8 cellular contexts compared by ENCODE assay signal in the genomic region with DNA sequence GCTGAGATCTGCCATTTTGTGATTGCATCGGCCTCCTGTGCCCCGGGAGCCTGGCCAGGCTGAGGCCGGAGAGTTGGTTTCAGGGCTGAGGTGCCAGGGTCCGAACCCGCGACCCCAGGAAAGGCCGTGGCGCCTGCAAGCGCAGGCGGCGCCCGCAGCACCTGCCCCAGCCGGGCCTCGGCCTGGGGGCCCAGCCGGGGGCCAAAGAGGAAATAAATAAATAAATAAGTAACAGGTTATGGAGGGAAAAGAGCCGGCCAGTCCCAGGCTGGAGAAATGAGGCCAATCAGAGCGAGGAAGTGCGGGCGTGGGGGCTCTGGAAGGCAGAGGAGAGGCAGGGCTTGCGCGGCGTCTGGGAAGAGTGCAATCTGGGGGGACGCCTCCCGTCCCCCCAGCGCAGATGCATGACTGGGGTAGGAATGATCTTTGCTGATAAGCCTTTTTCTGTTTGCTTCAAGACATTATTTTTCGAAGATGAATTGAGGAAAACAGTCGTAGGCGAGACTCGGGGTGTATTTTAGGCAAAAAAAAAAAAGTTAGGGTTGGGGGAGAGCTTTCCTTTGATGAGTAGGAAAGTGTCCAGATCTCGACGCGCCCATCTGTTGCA.
DNase-seq lines count a peak whose midpoint lies in the region; ATAC-seq, FAIRE-seq and TF ChIP-seq lines count a peak whose summit lies in the region.

No MANE protein-coding gene starts in this region.

- no peak overlapping the region for H2BK5ac ChIP-seq in H1 (ENCODE audit: low read depth, low read length)

- no peak overlapping the region for H3K14ac ChIP-seq in H1 (ENCODE audit: insufficient read length)

- H3K23me2 ChIP-seq in H1 (ENCODE audit: low read depth, low read length) = peaks cover 23% of the 10 kb centered on the region

- no peak for TF ChIP-seq CTCF in AG10803 (conservative IDR thresholded peaks at IDR 0.05; ENCODE audit: low read length)
- TF ChIP-seq CTCF in H1 (IDR thresholded peaks at IDR 0.05; ENCODE audit: control extremely low read depth in 1 of 3, insufficient read depth in 1 of 3, low read depth in 1 of 3, low read length in 3 of 3) = no peak
- TF ChIP-seq CTCF in nephron progenitor cell (IDR thresholded peaks at IDR 0.05) = no peak

- H3K36me3 ChIP-seq in MG63 (no peaks in the 10 kb centered on the region), H1 (ENCODE audit: control insufficient read depth in 2 of 4, insufficient read depth in 4 of 4, low read length in 3 of 4) (no peaks in the 10 kb centered on the region)

- H2BK15ac ChIP-seq in H1 (ENCODE audit: low read length) = no peak overlapping the region

- H3K18ac ChIP-seq in H1 (ENCODE audit: extremely low read depth, low read length) = no peak overlapping the region

- no peaks in the 10 kb centered on the region for H3K79me2 ChIP-seq in H1 (ENCODE audit: control insufficient read depth in 1 of 2, insufficient read depth in 2 of 2, low read length in 2 of 2)

- no peak overlapping the region for H3K27ac Mint-ChIP-seq in nephron progenitor cell

- no peak overlapping the region for H2AK5ac ChIP-seq in H1 (ENCODE audit: low read depth, low read length)

- H2AFZ ChIP-seq in H1 (ENCODE audit: low read length) = no peak overlapping the region

- peak overlapping the region; percentile 74 for H3K4me3 ChIP-seq in AG10803 (ENCODE audit: low read length)
- peak overlapping the region; percentile 50 for H3K4me3 ChIP-seq in MG63
- H3K4me3 ChIP-seq in H1 (ENCODE audit: extremely low read depth in 1 of 4, insufficient read depth in 2 of 4, low read depth in 3 of 4, low read length in 4 of 4) = peak overlapping the region; percentile 20 to 77 (median 36); a peak in 7 of 8 replicates

- H3K27me3 Mint-ChIP-seq in nephron progenitor cell (ENCODE audit: low read depth, poor library complexity) = peaks cover 93% of the 10 kb centered on the region

- H3K9me3 ChIP-seq in MG63 (no peaks in the 10 kb centered on the region), H1 (ENCODE audit: insufficient read depth in 2 of 2, low read depth in 1 of 2, low read length in 1 of 2) (no peaks in the 10 kb centered on the region)

- H3K9ac ChIP-seq in H1 (replicated peaks in 1 of 4; ENCODE audit: extremely low read depth in 1 of 4, low read depth in 3 of 4, low read length in 3 of 4) = no peak overlapping the region

- H4K20me1 ChIP-seq in H1 (replicated peaks in 1 of 2; ENCODE audit: control insufficient read depth in 1 of 2, insufficient read depth in 2 of 2, low read length in 2 of 2) = peaks cover 0 to 2% of the 10 kb centered on the region in 2 experiments

- H2BK12ac ChIP-seq in H1 (ENCODE audit: low read depth, low read length) = no peak overlapping the region

- FAIRE-seq in H1 (lab: Jason Lieb, UNC) = no peak

- no peak overlapping the region for H2BK20ac ChIP-seq in H1 (ENCODE audit: low read length)

- no peaks in the 10 kb centered on the region for H3K36me3 Mint-ChIP-seq in nephron progenitor cell (ENCODE audit: low read depth)

- H3K27ac ChIP-seq in H1 (ENCODE audit: low read depth, low read length) = no peak overlapping the region

- no peak overlapping the region for H4K8ac ChIP-seq in H1 (ENCODE audit: extremely low read depth, insufficient read depth, low read length)

- WGBS in H1 (ENCODE audit: extremely low coverage in 1 of 2, insufficient coverage in 1 of 2, insufficient read length in 1 of 2, insufficient replicate concordance in 2 of 2, low coverage in 1 of 2, low lambda C conversion rate in 2 of 2, missing lambda C conversion rate in 1 of 2), 2 experiments = 3% methylated on average over 30 of the region's 32 CpGs; no CpG with 5 or more reads in 1 of the 2 experiments

- CTCF ChIA-PET in H1 (lab: Charles Lee; ENCODE audit: partially characterized antibody) = interaction anchor here (1.2 kb wide), 1 partner anchor 141 kb away, joined by 3 read pairs; no protein-coding TSS in a partner anchor

- peak overlapping the region; percentile 83 for H3K4me3 Mint-ChIP-seq in nephron progenitor cell

- DNase-seq in AG10803 (ENCODE audit: low read depth) (peak; percentile 43), MG63 (no peak), H1 (ENCODE audit: low read depth in 1 of 2, low spot score in 2 of 2) (peak in 1 of 2 experiments; percentile 59), nephron progenitor cell (peak; percentile 42)
- no peak for DNase-seq in stimulated activated CD4-positive, alpha-beta T cell treated with anti-CD3 and anti-CD28 coated beads, Interleukin-15, amount 100 ng/mL, for 24 hours
- DNase-seq in stimulated activated CD8-positive, alpha-beta memory T cell treated with anti-CD3 and anti-CD28 coated beads, Interleukin-4, amount 100 ng/mL, for 48 hours = no peak
- DNase-seq in activated CD4-positive, CD25-positive, alpha-beta regulatory T cell (lab: John Stamatoyannopoulos, UW) = no peak

- no peak overlapping the region for H4K91ac ChIP-seq in H1 (replicated peaks; ENCODE audit: insufficient read length, low read length)

- H3K4ac ChIP-seq in H1 (replicated peaks; ENCODE audit: insufficient read length, low read depth, low read length) = no peak overlapping the region

- H3K27me3 ChIP-seq in MG63 (peaks cover 46% of the 10 kb centered on the region), H1 (replicated peaks in 1 of 4; ENCODE audit: control insufficient read depth in 3 of 4, extremely low read depth in 1 of 4, insufficient read depth in 3 of 4, low read length in 3 of 4) (peaks cover 28 to 90% (median 85%) of the 10 kb centered on the region in 4 experiments)

- no peak overlapping the region for H3K56ac ChIP-seq in H1 (replicated peaks; ENCODE audit: insufficient read length, low read depth, low read length)

- H2BK120ac ChIP-seq in H1 (replicated peaks; ENCODE audit: low read depth, low read length) = no peak overlapping the region

- TF ChIP-seq EP300 in H1 (IDR thresholded peaks at IDR 0.05; ENCODE audit: borderline replicate concordance in 1 of 2, low read depth in 2 of 2, low read length in 2 of 2) = no peak

- POLR2A ChIA-PET in H1 (lab: Charles Lee; ENCODE audit: partially characterized antibody) = no interaction called here

- H3K79me1 ChIP-seq in H1 (ENCODE audit: low read depth, low read length) = no peaks in the 10 kb centered on the region

- TF ChIP-seq RAD21 in H1 (IDR thresholded peaks at IDR 0.05 in 1 of 2, conservative IDR thresholded peaks at IDR 0.05 in 1 of 2; ENCODE audit: low read depth in 2 of 2, low read length in 2 of 2) = no peak

- TF ChIP-seq POLR2A in H1 (IDR thresholded peaks at IDR 0.05; ENCODE audit: control extremely low read depth in 1 of 2, low read depth in 2 of 2, low read length in 2 of 2) = no peak

- H4K5ac ChIP-seq in H1 (ENCODE audit: insufficient read length, low read depth, low read length) = no peak overlapping the region

- H3K4me1 ChIP-seq in H1 (replicated peaks in 1 of 4; ENCODE audit: control insufficient read depth in 3 of 4, insufficient read depth in 4 of 4, low read length in 3 of 4) = peaks cover 0 to 21% (median 10%) of the 10 kb centered on the region in 4 experiments

- no peak for ATAC-seq in HG02763 (IDR thresholded peaks at IDR 0.05; ENCODE audit: unreplicated experiment)

- H3K4me1 Mint-ChIP-seq in nephron progenitor cell = peaks cover 57% of the 10 kb centered on the region

- H3K4me2 ChIP-seq in H1 (ENCODE audit: insufficient read depth in 1 of 2, low read depth in 2 of 2, low read length in 2 of 2) = peak overlapping the region; percentile 80 to 99

- no peaks in the 10 kb centered on the region for H3K9me3 Mint-ChIP-seq in nephron progenitor cell

- H3K23ac ChIP-seq in H1 (ENCODE audit: insufficient read length) = no peak overlapping the region

TF ChIP-seq in H1, 55 proteins besides CTCF, POLR2A, EP300 and RAD21 (continues in another document):
- TF ChIP-seq, protein P1, sequence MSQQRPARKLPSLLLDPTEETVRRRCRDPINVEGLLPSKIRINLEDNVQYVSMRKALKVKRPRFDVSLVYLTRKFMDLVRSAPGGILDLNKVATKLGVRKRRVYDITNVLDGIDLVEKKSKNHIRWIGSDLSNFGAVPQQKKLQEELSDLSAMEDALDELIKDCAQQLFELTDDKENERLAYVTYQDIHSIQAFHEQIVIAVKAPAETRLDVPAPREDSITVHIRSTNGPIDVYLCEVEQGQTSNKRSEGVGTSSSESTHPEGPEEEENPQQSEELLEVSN (IDR thresholded peaks at IDR 0.05) = peak; percentile 59; the same call in 1 of the 2 replicates
- TF ChIP-seq MAFK (IDR thresholded peaks at IDR 0.05; ENCODE audit: low read depth, low read length) = no peak
- TF ChIP-seq SUZ12 (IDR thresholded peaks at IDR 0.05; ENCODE audit: low read length) = peak; percentile 70
- no peak for TF ChIP-seq PHF8 (conservative IDR thresholded peaks at IDR 0.05; ENCODE audit: low read depth, low read length)
- peak; percentile 2 for TF ChIP-seq KDM4A (IDR thresholded peaks at IDR 0.05; ENCODE audit: low read depth, low read length, severe bottlenecking)
- no peak for TF ChIP-seq TCF12 (IDR thresholded peaks at IDR 0.05; ENCODE audit: low read depth, low read length)
- no peak for TF ChIP-seq TAF7 (optimal IDR thresholded peaks at IDR 0.05; ENCODE audit: borderline replicate concordance, low read depth, low read length)
- no peak for TF ChIP-seq NANOG (IDR thresholded peaks at IDR 0.05; ENCODE audit: insufficient read depth, low read depth, low read length, poor library complexity, severe bottlenecking)
- TF ChIP-seq EZH2 (IDR thresholded peaks at IDR 0.05; ENCODE audit: low read depth, low read length, severe bottlenecking) = peak; percentile 79
- no peak for TF ChIP-seq JUN (IDR thresholded peaks at IDR 0.05; ENCODE audit: low read depth, low read length)
- TF ChIP-seq CBX8 (IDR thresholded peaks at IDR 0.05; ENCODE audit: borderline replicate concordance, low read depth, low read length) = no peak
- no peak for TF ChIP-seq GABPA (IDR thresholded peaks at IDR 0.05; ENCODE audit: borderline replicate concordance, insufficient read depth, low read length)
- no peak for TF ChIP-seq NRF1 (IDR thresholded peaks at IDR 0.05; ENCODE audit: low read depth, low read length)
- TF ChIP-seq RNF2 (IDR thresholded peaks at IDR 0.05; ENCODE audit: borderline replicate concordance, low read depth, low read length, missing control alignments, poor library complexity, severe bottlenecking) = peak; percentile 64
- no peak for TF ChIP-seq CREB1 (IDR thresholded peaks at IDR 0.05)
- TF ChIP-seq CTBP2 (IDR thresholded peaks at IDR 0.05; ENCODE audit: borderline replicate concordance, insufficient read depth, insufficient read length, low read length) = no peak
- TF ChIP-seq, protein P2, sequence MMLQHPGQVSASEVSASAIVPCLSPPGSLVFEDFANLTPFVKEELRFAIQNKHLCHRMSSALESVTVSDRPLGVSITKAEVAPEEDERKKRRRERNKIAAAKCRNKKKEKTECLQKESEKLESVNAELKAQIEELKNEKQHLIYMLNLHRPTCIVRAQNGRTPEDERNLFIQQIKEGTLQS (IDR thresholded peaks at IDR 0.05; ENCODE audit: insufficient read depth, low read depth, low read length) = no peak

Comparison
In these comparisons a context has a peak if more than half of its experiments do, and no peak if none do; other contexts are left out.
1. DNase-seq: peak in AG10803 (single experiment) and nephron progenitor cell (single experiment); none in MG63 (single experiment), stimulated activated CD4-positive, alpha-beta T cell treated with anti-CD3 and anti-CD28 coated beads, Interleukin-15, amount 100 ng/mL, for 24 hours (single experiment), stimulated activated CD8-positive, alpha-beta memory T cell treated with anti-CD3 and anti-CD28 coated beads, Interleukin-4, amount 100 ng/mL, for 48 hours (single experiment) and activated CD4-positive, CD25-positive, alpha-beta regulatory T cell (0 of 4).
2. Peak in every context shown above with its lines, with median percentiles within 50 percentile points of each other: H3K4me3 ChIP-seq.